Comparison of ENCODE assay signal across 17 cellular contexts in the genomic region with DNA sequence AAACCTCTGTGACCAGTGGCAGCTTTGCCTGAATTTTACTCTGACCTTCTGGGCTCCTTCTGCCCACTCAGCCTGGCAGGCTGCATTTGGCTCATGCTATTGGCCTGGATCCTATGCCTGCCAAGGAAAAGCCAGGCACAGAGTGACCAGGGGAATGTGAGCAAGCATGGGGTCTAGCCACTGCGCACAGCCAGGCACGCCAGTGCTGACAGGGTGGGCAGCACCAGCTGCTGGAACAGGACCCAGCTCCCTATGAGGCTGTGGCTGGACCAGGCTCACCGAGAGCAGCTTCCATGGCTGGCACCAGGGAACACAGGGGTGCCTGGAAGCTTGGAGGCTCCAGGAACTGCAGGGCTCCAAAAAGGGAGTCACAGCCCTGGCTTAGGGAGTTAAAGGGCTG.
"Had no signal": no experiment of that assay in that cellular context is flagged by ENCODE, and none has a peak within 500 bp of the region (broad histone marks: within the 10 kb centered on the region; RNA-seq: fewer than 3 reads in every experiment).

No MANE protein-coding gene starts in this region.

- H3K4me1 ChIP-seq: gastroesophageal sphincter had no signal

- H3K9me3 ChIP-seq: gastroesophageal sphincter, thoracic aorta had no signal

- H3K36me3 ChIP-seq: gastroesophageal sphincter, thoracic aorta had no signal

- H3K9me3 Mint-ChIP-seq: activated CD4-positive, alpha-beta T cell treated with anti-CD3 and anti-CD28 coated beads, Interleukin-2, amount 10 ng/mL, durations not matched to agents 7 days and 5 days; activated naive CD4-positive, alpha-beta T cell treated with anti-CD3 and anti-CD28 coated beads for 36 hours; activated T-cell treated with anti-CD3 and anti-CD28 coated beads, Interleukin-2, amount 50 U/mL, for 24 hours; activated T-helper 2 cell treated with anti-CD3 and anti-CD28 coated beads, Interferon-gamma antibody, Interleukin-2, Interleukin-4, amounts not matched to agents 10 μg/mL and 5 μg/mL and 100 μg/mL, durations not matched to agents 14 hours and 24 hours and 36 hours; brain; neural crest cell; stimulated activated naive B cell treated with anti-CD40 and anti-IgM and Interleukin-4, amounts not matched to agents 10 μg/mL and 1 μg/mL and 100 μg/mL, for 72 hours had no signal

- DNase-seq: activated CD4-positive, alpha-beta T cell treated with anti-CD3 and anti-CD28 coated beads, Interleukin-2, amount 10 ng/mL, durations not matched to agents 7 days and 5 days; activated CD8-positive, alpha-beta T cell treated with anti-CD3 and anti-CD28 coated beads, Interleukin-2, amount 10 ng/mL, durations not matched to agents 7 days and 5 days; activated naive CD4-positive, alpha-beta T cell treated with anti-CD3 and anti-CD28 coated beads for 36 hours; activated T-cell treated with anti-CD3 and anti-CD28 coated beads, Interleukin-2, amount 50 U/mL, for 24 hours; central memory CD4-positive, alpha-beta T cell; cortex of kidney; effector CD4-positive, alpha-beta T cell; immature natural killer cell; small intestine; stimulated activated CD4-positive, alpha-beta T cell treated with anti-CD3 and anti-CD28 coated beads, Interleukin-4, amount 100 ng/mL, for 24 hours; stimulated activated naive B cell treated with anti-CD40 and anti-IgM and Interleukin-4, amounts not matched to agents 10 μg/mL and 1 μg/mL and 100 μg/mL, for 72 hours had no signal

- H3K4me3 Mint-ChIP-seq: activated CD4-positive, alpha-beta T cell treated with anti-CD3 and anti-CD28 coated beads, Interleukin-2, amount 10 ng/mL, durations not matched to agents 7 days and 5 days; activated CD8-positive, alpha-beta T cell treated with anti-CD3 and anti-CD28 coated beads, Interleukin-2, amount 10 ng/mL, durations not matched to agents 7 days and 5 days; activated naive CD4-positive, alpha-beta T cell treated with anti-CD3 and anti-CD28 coated beads for 36 hours; activated T-cell treated with anti-CD3 and anti-CD28 coated beads, Interleukin-2, amount 50 U/mL, for 24 hours; brain; immature natural killer cell; neural crest cell; stimulated activated naive B cell treated with anti-CD40 and anti-IgM and Interleukin-4, amounts not matched to agents 10 μg/mL and 1 μg/mL and 100 μg/mL, for 72 hours had no signal

- H3K27ac ChIP-seq: gastroesophageal sphincter, thoracic aorta had no signal

- FAIRE-seq: small intestine had no signal

- H3K27me3 ChIP-seq: gastroesophageal sphincter had no signal

- H3K4me3 ChIP-seq: gastroesophageal sphincter, thoracic aorta had no signal

- H3K27me3 Mint-ChIP-seq: activated CD4-positive, alpha-beta T cell treated with anti-CD3 and anti-CD28 coated beads, Interleukin-2, amount 10 ng/mL, durations not matched to agents 7 days and 5 days; activated T-cell treated with anti-CD3 and anti-CD28 coated beads, Interleukin-2, amount 50 U/mL, for 24 hours; brain; stimulated activated naive B cell treated with anti-CD40 and anti-IgM and Interleukin-4, amounts not matched to agents 10 μg/mL and 1 μg/mL and 100 μg/mL, for 72 hours had no signal

- H3K4me1 Mint-ChIP-seq: activated CD4-positive, alpha-beta T cell treated with anti-CD3 and anti-CD28 coated beads, Interleukin-2, amount 10 ng/mL, durations not matched to agents 7 days and 5 days; immature natural killer cell; neural crest cell; stimulated activated naive B cell treated with anti-CD40 and anti-IgM and Interleukin-4, amounts not matched to agents 10 μg/mL and 1 μg/mL and 100 μg/mL, for 72 hours had no signal

- H3K27ac Mint-ChIP-seq: activated CD4-positive, alpha-beta T cell treated with anti-CD3 and anti-CD28 coated beads, Interleukin-2, amount 10 ng/mL, durations not matched to agents 7 days and 5 days; activated CD8-positive, alpha-beta T cell treated with anti-CD3 and anti-CD28 coated beads, Interleukin-2, amount 10 ng/mL, durations not matched to agents 7 days and 5 days; activated naive CD4-positive, alpha-beta T cell treated with anti-CD3 and anti-CD28 coated beads for 36 hours; activated T-cell treated with anti-CD3 and anti-CD28 coated beads, Interleukin-2, amount 50 U/mL, for 24 hours; activated T-helper 2 cell treated with anti-CD3 and anti-CD28 coated beads, Interferon-gamma antibody, Interleukin-2, Interleukin-4, amounts not matched to agents 10 μg/mL and 5 μg/mL and 100 μg/mL, durations not matched to agents 14 hours and 24 hours and 36 hours; brain; immature natural killer cell; progenitor cell of endocrine pancreas; stimulated activated naive B cell treated with anti-CD40 and anti-IgM and Interleukin-4, amounts not matched to agents 10 μg/mL and 1 μg/mL and 100 μg/mL, for 72 hours had no signal

- ATAC-seq: activated CD8-positive, alpha-beta T cell treated with anti-CD3 and anti-CD28 coated beads, Interleukin-2, amount 10 ng/mL, durations not matched to agents 7 days and 5 days; gastroesophageal sphincter; stimulated activated naive B cell treated with anti-CD40 and anti-IgM and Interleukin-4, amounts not matched to agents 10 μg/mL and 1 μg/mL and 100 μg/mL, for 72 hours had no signal

- H3K36me3 Mint-ChIP-seq: brain; immature natural killer cell; stimulated activated naive B cell treated with anti-CD40 and anti-IgM and Interleukin-4, amounts not matched to agents 10 μg/mL and 1 μg/mL and 100 μg/mL, for 72 hours had no signal
